1 cellular context compared by ENCODE assay signal in genomic region chr9:89530721-89531120, GRCh38.
TF ChIP-seq lines count a peak whose summit lies in the region.

No MANE protein-coding gene starts in this region.

TF ChIP-seq in HepG2, 621 proteins besides CTCF, POLR2A, EP300 and RAD21 (continued from another document):
- TF ChIP-seq HOMEZ (CRISPR knock-in tag; IDR thresholded peaks at IDR 0.05; ENCODE audit: low read depth) (no peak), CBX5 (CRISPR knock-in tag; IDR thresholded peaks at IDR 0.05; ENCODE audit: borderline replicate concordance) (no peak)
